16 cellular contexts compared by ENCODE assay signal in genomic region chr15:80861776-80862175, GRCh38.
DNase-seq lines count a peak whose midpoint lies in the region; TF ChIP-seq lines count a peak whose summit lies in the region.
"Had no signal": no experiment of that assay in that cellular context is flagged by ENCODE, and none has a peak within 500 bp of the region (broad histone marks: within the 10 kb centered on the region; RNA-seq: fewer than 3 reads in every experiment).

No MANE protein-coding gene starts in this region.

- no peak overlapping the region for H3K27ac ChIP-seq in A673 (ENCODE audit: low read depth, low read length, poor library complexity, severe bottlenecking)
- no peak overlapping the region for H3K27ac ChIP-seq in neural progenitor cell
- H3K27ac ChIP-seq: upper lobe of left lung had no signal

- H3K4me1 ChIP-seq in A673 (ENCODE audit: insufficient read depth, low read length, poor library complexity, severe bottlenecking) = no peaks in the 10 kb centered on the region
- H3K4me1 ChIP-seq in neural progenitor cell = peaks cover 22% of the 10 kb centered on the region

- H3K4me3 ChIP-seq in A673 (ENCODE audit: low read depth, low read length, poor library complexity, severe bottlenecking) (no peak overlapping the region), neural progenitor cell (no peak overlapping the region)
- H3K4me3 ChIP-seq: upper lobe of left lung had no signal

- no peak overlapping the region for H3K4me3 Mint-ChIP-seq in osteocyte (ENCODE audit: unreplicated experiment)
- H3K4me3 Mint-ChIP-seq in neural progenitor cell = no peak overlapping the region
- H3K4me3 Mint-ChIP-seq: activated T-cell treated with anti-CD3 and anti-CD28 coated beads, Interleukin-2, amount 50 U/mL, for 72 hours; B cell; naive thymus-derived CD8-positive, alpha-beta T cell had no signal

- no peaks in the 10 kb centered on the region for H3K9me3 ChIP-seq in A673 (ENCODE audit: low read depth, low read length, poor library complexity, severe bottlenecking)
- no peaks in the 10 kb centered on the region for H3K9me3 ChIP-seq in neural progenitor cell (ENCODE audit: low read depth)
- H3K9me3 ChIP-seq: upper lobe of left lung had no signal

- H3K9ac ChIP-seq in neural progenitor cell = no peak overlapping the region

- no peak overlapping the region for H3K4me2 ChIP-seq in neural progenitor cell

- H3K27me3 Mint-ChIP-seq in osteocyte (ENCODE audit: unreplicated experiment) = no peaks in the 10 kb centered on the region
- H3K27me3 Mint-ChIP-seq in neural progenitor cell (ENCODE audit: insufficient read depth, low read depth) = peaks cover 2% of the 10 kb centered on the region
- H3K27me3 Mint-ChIP-seq: naive thymus-derived CD8-positive, alpha-beta T cell had no signal

- CTCF ChIA-PET in A673 (lab: Charles Lee) = no interaction called here

- H3K36me3 Mint-ChIP-seq in osteocyte (ENCODE audit: unreplicated experiment) (peaks cover 70% of the 10 kb centered on the region), neural progenitor cell (no peaks in the 10 kb centered on the region)
- H3K36me3 Mint-ChIP-seq: naive thymus-derived CD8-positive, alpha-beta T cell had no signal

- peaks cover 32% of the 10 kb centered on the region for H3K4me1 Mint-ChIP-seq in osteocyte (ENCODE audit: unreplicated experiment)
- peaks cover 22% of the 10 kb centered on the region for H3K4me1 Mint-ChIP-seq in neural progenitor cell
- H3K4me1 Mint-ChIP-seq: B cell had no signal

- BruUV-seq in A673 (replicated peaks; lab: Mats Ljungman, UMichigan) = no TSS peak

- intact Hi-C loops in A673 (cut with micrococcal nuclease; ENCODE audit: unreplicated experiment) = no loop called here

- H2AFZ ChIP-seq in neural progenitor cell (replicated peaks) = no peak overlapping the region

- DNase-seq in C1 segment of cervical spinal cord (lab: John Stamatoyannopoulos, UW) (peak in 10 of 14 donors; percentile 7 to 79 (median 44)), NCI-H1694 (lab: John Stamatoyannopoulos, UW) (peak; percentile 35), fibroblast of gingiva (ENCODE audit: low read depth) (peak; percentile 51), osteocyte (ENCODE audit: extremely low spot score, unreplicated experiment) (no peak), A673 (ENCODE audit: low spot score) (no peak), GF-D8 (lab: John Stamatoyannopoulos, UW) (no peak), neural progenitor cell (ENCODE audit: low spot score) (no peak), iPS-NIHi7 (ENCODE audit: extremely low spot score) (no peak)
- DNase-seq: activated T-cell treated with anti-CD3 and anti-CD28 coated beads, Interleukin-2, amount 50 U/mL, for 72 hours; naive thymus-derived CD8-positive, alpha-beta T cell; NCI-H187 treated with DMSO at 0.1 percent for 48 hours; SHP77; stimulated activated CD4-positive, alpha-beta T cell treated with anti-CD3 and anti-CD28 coated beads, Interleukin-4, amount 100 ng/mL, for 1 hour; T-helper 9 cell; upper lobe of left lung had no signal

- no peaks in the 10 kb centered on the region for H3K36me3 ChIP-seq in A673 (ENCODE audit: insufficient read depth, low read length, poor library complexity, severe bottlenecking)
- no peaks in the 10 kb centered on the region for H3K36me3 ChIP-seq in neural progenitor cell
- H3K36me3 ChIP-seq: upper lobe of left lung had no signal

- no peaks in the 10 kb centered on the region for H4K20me1 ChIP-seq in neural progenitor cell (ENCODE audit: low read depth)

- H3K27me3 ChIP-seq in A673 (replicated peaks; ENCODE audit: insufficient read depth, low read depth, low read length, poor library complexity) (peaks cover 7% of the 10 kb centered on the region), neural progenitor cell (no peaks in the 10 kb centered on the region)
- H3K27me3 ChIP-seq: upper lobe of left lung had no signal

- H3K27ac Mint-ChIP-seq in osteocyte (ENCODE audit: unreplicated experiment) = peak overlapping the region; percentile 52
- H3K27ac Mint-ChIP-seq in neural progenitor cell = no peak overlapping the region
- H3K27ac Mint-ChIP-seq: activated T-cell treated with anti-CD3 and anti-CD28 coated beads, Interleukin-2, amount 50 U/mL, for 72 hours; B cell had no signal

- H3K9me3 Mint-ChIP-seq in osteocyte (ENCODE audit: unreplicated experiment) (no peaks in the 10 kb centered on the region), neural progenitor cell (no peaks in the 10 kb centered on the region)
- H3K9me3 Mint-ChIP-seq: activated T-cell treated with anti-CD3 and anti-CD28 coated beads, Interleukin-2, amount 50 U/mL, for 72 hours; naive thymus-derived CD8-positive, alpha-beta T cell had no signal

- TF ChIP-seq CTCF in osteocyte (IDR thresholded peaks at IDR 0.05) (no peak), A673 (conservative IDR thresholded peaks at IDR 0.05; ENCODE audit: low read depth, low read length) (no peak), neural progenitor cell (IDR thresholded peaks at IDR 0.05) (no peak)

- peaks cover 3% of the 10 kb centered on the region for H3F3A ChIP-seq in neural progenitor cell (ENCODE audit: low read depth)

- POLR2A ChIA-PET in A673 (lab: Charles Lee; ENCODE audit: low non-redundant PET) = no interaction called here

- H3K79me2 ChIP-seq in neural progenitor cell (ENCODE audit: low read depth) = no peaks in the 10 kb centered on the region

Comparison
In these comparisons a context has a peak if more than half of its experiments do, and no peak if none do; other contexts are left out.
1. DNase-seq: peak in C1 segment of cervical spinal cord (10 of 14), NCI-H1694 (single experiment) and fibroblast of gingiva (single experiment); none in osteocyte (single experiment), A673 (single experiment), GF-D8 (single experiment), neural progenitor cell (single experiment) and iPS-NIHi7 (single experiment).